ENCODE assay signal across 30 cellular contexts in the genomic region with DNA sequence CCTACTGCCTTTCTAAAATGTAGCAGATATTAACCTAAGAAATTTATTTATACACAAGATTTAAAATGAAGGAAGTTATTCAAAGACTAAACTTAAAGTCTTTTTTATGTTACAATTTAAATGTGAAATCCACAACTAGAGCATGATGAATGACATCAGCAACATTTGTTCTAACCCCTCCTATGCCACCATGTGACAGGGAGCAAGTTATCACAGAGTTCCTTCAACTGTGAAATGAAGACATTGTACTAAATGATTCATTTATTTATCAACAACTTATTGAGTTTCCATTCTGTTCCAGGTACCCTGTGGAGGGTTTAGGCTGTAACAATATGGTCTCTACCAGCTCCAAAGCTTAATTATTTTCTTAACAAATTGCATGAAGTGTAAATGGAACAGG.
"Had no signal": no experiment of that assay in that cellular context is flagged by ENCODE, and none has a peak within 500 bp of the region (broad histone marks: within the 10 kb centered on the region; RNA-seq: fewer than 3 reads in every experiment).

No MANE protein-coding gene starts in this region.

- H3K27me3 ChIP-seq: ascending aorta, body of pancreas, MG63, Peyer's patch, SJCRH30 had no signal

- H3K9me3 Mint-ChIP-seq: activated CD4-positive, alpha-beta memory T cell treated with anti-CD3 and anti-CD28 coated beads for 36 hours; activated CD4-positive, alpha-beta T cell treated with anti-CD3 and anti-CD28 coated beads, Interleukin-2, amount 10 ng/mL, durations not matched to agents 7 days and 5 days; activated naive CD4-positive, alpha-beta T cell treated with anti-CD3 and anti-CD28 coated beads, Interleukin-2, amount 50 U/mL, for 72 hours; activated naive CD8-positive, alpha-beta T cell treated with anti-CD3 and anti-CD28 coated beads, Interleukin-2, amount 50 U/mL, for 24 hours; activated T-cell treated with anti-CD3 and anti-CD28 coated beads, Interleukin-2, amount 50 U/mL, for 4 hours; T-helper 2 cell treated with Interferon-gamma antibody and Interleukin-4, amounts not matched to agents 5 μg/mL and 100 μg/mL, for 36 hours; WTC11 had no signal

- H3K9me3 ChIP-seq: ascending aorta, body of pancreas, MG63, Peyer's patch, SJCRH30 had no signal

- DNase-seq: activated CD4-positive, alpha-beta memory T cell treated with anti-CD3 and anti-CD28 coated beads for 36 hours; activated CD4-positive, alpha-beta T cell treated with anti-CD3 and anti-CD28 coated beads for 1 hour; activated CD4-positive, alpha-beta T cell treated with anti-CD3 and anti-CD28 coated beads, Interleukin-2, amount 10 ng/mL, durations not matched to agents 7 days and 5 days; activated CD8-positive, alpha-beta memory T cell treated with anti-CD3 and anti-CD28 coated beads for 24 hours; activated effector memory CD4-positive, alpha-beta T cell treated with anti-CD3 and anti-CD28 coated beads, Interleukin-2, amount 50 U/mL, for 16 hours; activated naive CD4-positive, alpha-beta T cell treated with Interleukin-2 at 50 U/mL for 16 hours; activated naive CD8-positive, alpha-beta T cell treated with anti-CD3 and anti-CD28 coated beads, Interleukin-2, amount 50 U/mL, for 24 hours; activated T-cell treated with anti-CD3 and anti-CD28 coated beads, Interleukin-2, amount 50 U/mL, for 4 hours; amniotic stem cell; body of pancreas; KBM-7; MG63; MV-4-11; NCI-H1092 treated with DMSO at 0.1 percent for 48 hours; NCI-H1417 treated with DMSO at 0.1 percent for 48 hours; NCI-H1694; NCI-H2029; NCI-H510A treated with DMSO at 0.1 percent for 48 hours; NCI-H69; NK-92 treated with Interleukin-12 subunit alpha and Interleukin-12 subunit beta, amount 100 ng/mL, for 24 hours; Peyer's patch; Right ventricle myocardium superior; SJCRH30; SW 1271 had no signal

- ATAC-seq: activated naive CD4-positive, alpha-beta T cell treated with anti-CD3 and anti-CD28 coated beads, Interleukin-2, amount 50 U/mL, for 72 hours; activated naive CD8-positive, alpha-beta T cell treated with anti-CD3 and anti-CD28 coated beads, Interleukin-2, amount 50 U/mL, for 24 hours; activated T-cell treated with anti-CD3 and anti-CD28 coated beads, Interleukin-2, amount 50 U/mL, for 4 hours; body of pancreas; SK-N-SH treated with all-trans-retinoic acid at 6 μM for 48 hours; WTC11 had no signal

- H3K4me1 ChIP-seq: ascending aorta, body of pancreas, Peyer's patch, SJCRH30 had no signal

- H3K4me3 ChIP-seq: ascending aorta, body of pancreas, MG63, Peyer's patch, SJCRH30 had no signal

- H3K4me3 Mint-ChIP-seq: activated CD4-positive, alpha-beta memory T cell treated with anti-CD3 and anti-CD28 coated beads for 36 hours; activated CD4-positive, alpha-beta T cell treated with anti-CD3 and anti-CD28 coated beads, Interleukin-2, amount 10 ng/mL, durations not matched to agents 7 days and 5 days; activated naive CD8-positive, alpha-beta T cell treated with anti-CD3 and anti-CD28 coated beads, Interleukin-2, amount 50 U/mL, for 24 hours; activated T-cell treated with anti-CD3 and anti-CD28 coated beads, Interleukin-2, amount 50 U/mL, for 4 hours; T-helper 2 cell treated with Interferon-gamma antibody and Interleukin-4, amounts not matched to agents 5 μg/mL and 100 μg/mL, for 36 hours; WTC11 had no signal

- H3K27me3 Mint-ChIP-seq: activated CD4-positive, alpha-beta memory T cell treated with anti-CD3 and anti-CD28 coated beads for 36 hours; activated CD4-positive, alpha-beta T cell treated with anti-CD3 and anti-CD28 coated beads, Interleukin-2, amount 10 ng/mL, durations not matched to agents 7 days and 5 days; activated naive CD8-positive, alpha-beta T cell treated with anti-CD3 and anti-CD28 coated beads, Interleukin-2, amount 50 U/mL, for 24 hours had no signal

- H3K27ac Mint-ChIP-seq: activated CD4-positive, alpha-beta memory T cell treated with anti-CD3 and anti-CD28 coated beads for 36 hours; activated CD4-positive, alpha-beta T cell treated with anti-CD3 and anti-CD28 coated beads, Interleukin-2, amount 10 ng/mL, durations not matched to agents 7 days and 5 days; activated naive CD4-positive, alpha-beta T cell treated with anti-CD3 and anti-CD28 coated beads, Interleukin-2, amount 50 U/mL, for 72 hours; activated naive CD8-positive, alpha-beta T cell treated with anti-CD3 and anti-CD28 coated beads, Interleukin-2, amount 50 U/mL, for 24 hours; T-helper 2 cell treated with Interferon-gamma antibody and Interleukin-4, amounts not matched to agents 5 μg/mL and 100 μg/mL, for 36 hours had no signal

- H3K27ac ChIP-seq: ascending aorta, body of pancreas, Peyer's patch, RWPE1, SJCRH30 had no signal

- H3K36me3 ChIP-seq: ascending aorta, MG63, Peyer's patch, SJCRH30 had no signal

- H3K36me3 Mint-ChIP-seq: activated naive CD4-positive, alpha-beta T cell treated with anti-CD3 and anti-CD28 coated beads, Interleukin-2, amount 50 U/mL, for 72 hours had no signal
